ENCODE assay signal across 8 cellular contexts in the genomic region with DNA sequence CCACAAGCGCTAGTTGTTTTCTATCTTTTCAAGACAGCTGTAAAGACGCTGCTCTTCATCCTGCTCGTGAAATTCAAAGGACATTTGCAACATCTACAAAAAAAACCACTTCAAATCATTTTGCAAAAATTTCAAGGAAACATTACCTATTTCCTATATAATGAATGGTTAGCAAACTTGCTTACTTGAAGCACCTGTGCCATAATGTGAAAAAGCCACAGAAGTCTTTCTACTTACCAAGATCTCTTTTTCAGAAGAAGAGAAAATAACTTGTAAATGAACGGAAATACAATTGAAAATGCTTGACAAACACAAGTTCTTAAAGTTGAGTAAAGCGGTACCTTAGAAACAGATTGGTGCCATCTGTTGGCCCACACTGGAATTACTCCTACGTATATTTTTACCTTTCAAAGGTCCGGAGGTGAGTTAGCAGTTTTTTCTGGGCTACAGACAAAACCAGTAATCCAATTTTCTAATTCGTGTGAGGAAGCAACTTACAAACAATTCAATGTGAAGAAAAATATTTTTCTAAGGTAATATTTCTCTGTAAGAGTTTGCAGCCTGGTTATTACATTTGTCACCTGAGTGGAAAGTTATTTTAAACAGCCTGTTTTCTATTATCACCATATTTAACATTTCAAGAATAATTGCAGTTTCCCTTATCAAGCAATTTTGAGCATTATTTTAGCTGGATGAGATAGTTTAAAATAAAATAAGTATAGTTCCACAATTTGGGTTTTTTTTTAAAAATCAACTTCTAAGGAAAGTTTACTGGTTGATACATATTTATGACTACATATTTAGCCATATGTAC. TPM values are rescaled to one million over a fixed set of nuclear protein-coding genes. Genes with fewer than 3 reads are reported as not detected.
DNase-seq lines count a peak whose midpoint lies in the region; ATAC-seq and TF ChIP-seq lines count a peak whose summit lies in the region.

A gene with protein sequence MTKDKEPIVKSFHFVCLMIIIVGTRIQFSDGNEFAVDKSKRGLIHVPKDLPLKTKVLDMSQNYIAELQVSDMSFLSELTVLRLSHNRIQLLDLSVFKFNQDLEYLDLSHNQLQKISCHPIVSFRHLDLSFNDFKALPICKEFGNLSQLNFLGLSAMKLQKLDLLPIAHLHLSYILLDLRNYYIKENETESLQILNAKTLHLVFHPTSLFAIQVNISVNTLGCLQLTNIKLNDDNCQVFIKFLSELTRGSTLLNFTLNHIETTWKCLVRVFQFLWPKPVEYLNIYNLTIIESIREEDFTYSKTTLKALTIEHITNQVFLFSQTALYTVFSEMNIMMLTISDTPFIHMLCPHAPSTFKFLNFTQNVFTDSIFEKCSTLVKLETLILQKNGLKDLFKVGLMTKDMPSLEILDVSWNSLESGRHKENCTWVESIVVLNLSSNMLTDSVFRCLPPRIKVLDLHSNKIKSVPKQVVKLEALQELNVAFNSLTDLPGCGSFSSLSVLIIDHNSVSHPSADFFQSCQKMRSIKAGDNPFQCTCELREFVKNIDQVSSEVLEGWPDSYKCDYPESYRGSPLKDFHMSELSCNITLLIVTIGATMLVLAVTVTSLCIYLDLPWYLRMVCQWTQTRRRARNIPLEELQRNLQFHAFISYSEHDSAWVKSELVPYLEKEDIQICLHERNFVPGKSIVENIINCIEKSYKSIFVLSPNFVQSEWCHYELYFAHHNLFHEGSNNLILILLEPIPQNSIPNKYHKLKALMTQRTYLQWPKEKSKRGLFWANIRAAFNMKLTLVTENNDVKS (minus strand): TSS at position 294 of the 814 bp plus-strand sequence. CDS start 27,344 bp downstream, outside the sequence.

- H3K36me3 ChIP-seq in osteoblast (ENCODE audit: insufficient read depth, low read length) (no peaks in the 10 kb centered on the region), uterus (no peaks in the 10 kb centered on the region)

- intact Hi-C loops in activated T-helper 1 cell treated with anti-CD3 and anti-CD28 coated beads, Interleukin-12 subunit alpha, Interleukin-12 subunit beta, Interleukin-2, Interleukin-4 antibody, amounts not matched to agents 30 ng/mL and 10 ng/mL and 1 ng/mL, durations not matched to agents 14 hours and 24 hours and 36 hours (cut with micrococcal nuclease) = loop anchor here (1.0 to 5.0 kb wide), 14 partner anchors 11 to 964 kb away; a partner anchor contains a TSS
- intact Hi-C loops in uterus (cut with DNase I; ENCODE audit: low total_unique reads) = loop anchor here (10.0 kb wide), 1 partner anchor 632 kb away; no protein-coding TSS in a partner anchor

- H3K4me3 ChIP-seq in fibroblast of pulmonary artery (replicated peaks; ENCODE audit: low read depth, low read length) = peak within 1 kb of the TSS; percentile 46
- H3K4me3 ChIP-seq in osteoblast (ENCODE audit: insufficient read depth, low read length) = peak within 1 kb of the TSS; percentile 60
- peak within 1 kb of the TSS in 1 of 2 donors; percentile 20 for H3K4me3 ChIP-seq in uterus

- peak; percentile 62 for ATAC-seq in HG03439 (IDR thresholded peaks at IDR 0.05; ENCODE audit: unreplicated experiment)

- H2AFZ ChIP-seq in osteoblast (ENCODE audit: low read length) = peak within 1 kb of the TSS; percentile 92

- H3K79me2 ChIP-seq in osteoblast (ENCODE audit: insufficient read depth, low read length) = no peaks in the 10 kb centered on the region

- peak within 1 kb of the TSS; percentile 86 for H3K4me2 ChIP-seq in osteoblast (ENCODE audit: insufficient read depth, low read length)

- no peaks in the 10 kb centered on the region for H3K27me3 ChIP-seq in osteoblast (ENCODE audit: insufficient read depth, low read length)
- no peaks in the 10 kb centered on the region for H3K27me3 ChIP-seq in uterus

- H3K27ac Mint-ChIP-seq in activated T-helper 1 cell treated with anti-CD3 and anti-CD28 coated beads, Interleukin-12 subunit alpha, Interleukin-12 subunit beta, Interleukin-2, Interleukin-4 antibody, amounts not matched to agents 30 ng/mL and 10 ng/mL and 1 ng/mL, durations not matched to agents 14 hours and 24 hours and 36 hours = peak within 1 kb of the TSS; percentile 88

- no peaks in the 10 kb centered on the region for H3K27me3 Mint-ChIP-seq in activated T-helper 1 cell treated with anti-CD3 and anti-CD28 coated beads, Interleukin-12 subunit alpha, Interleukin-12 subunit beta, Interleukin-2, Interleukin-4 antibody, amounts not matched to agents 30 ng/mL and 10 ng/mL and 1 ng/mL, durations not matched to agents 14 hours and 24 hours and 36 hours (ENCODE audit: insufficient read depth)

- H3K27ac ChIP-seq in osteoblast (ENCODE audit: low read depth, low read length) = peak within 1 kb of the TSS; percentile 91
- H3K27ac ChIP-seq in uterus = peak within 1 kb of the TSS; percentile 44 to 84

- H3K9me3 ChIP-seq in osteoblast (ENCODE audit: low read depth, low read length) (no peaks in the 10 kb centered on the region), uterus (no peaks in the 10 kb centered on the region)

- no peaks in the 10 kb centered on the region for H4K20me1 ChIP-seq in osteoblast (ENCODE audit: insufficient read depth, low read length)

- TF ChIP-seq POLR2A in uterus (IDR thresholded peaks at IDR 0.05) = peak in 1 of 2 donors; percentile 10

- DNase-seq in SIG-M5 treated with dmso at 0.1 percent for 504 hours (lab: John Stamatoyannopoulos, UW; ENCODE audit: unreplicated experiment) = peak; percentile 81
- no peak for DNase-seq in SIG-M5 (lab: John Stamatoyannopoulos, UW)
- DNase-seq in OCI-M1 (lab: John Stamatoyannopoulos, UW) = peak; percentile 93
- peak; percentile 65 for DNase-seq in activated T-helper 1 cell treated with anti-CD3 and anti-CD28 coated beads, Interleukin-12 subunit alpha, Interleukin-12 subunit beta, Interleukin-2, Interleukin-4 antibody, amounts not matched to agents 30 ng/mL and 10 ng/mL and 1 ng/mL, durations not matched to agents 14 hours and 24 hours and 36 hours (ENCODE audit: low spot score)
- DNase-seq in fibroblast of pulmonary artery (ENCODE audit: low read depth) = peak; percentile 74
- no peak for DNase-seq in osteoblast (ENCODE audit: insufficient read length, low spot score, missing footprints)
- DNase-seq in uterus = peak in 1 of 2 donors; percentile 59

- H3K4me1 Mint-ChIP-seq in activated T-helper 1 cell treated with anti-CD3 and anti-CD28 coated beads, Interleukin-12 subunit alpha, Interleukin-12 subunit beta, Interleukin-2, Interleukin-4 antibody, amounts not matched to agents 30 ng/mL and 10 ng/mL and 1 ng/mL, durations not matched to agents 14 hours and 24 hours and 36 hours (ENCODE audit: low read depth) = peaks cover 50% of the 10 kb centered on the region

- H3K9me3 Mint-ChIP-seq in activated T-helper 1 cell treated with anti-CD3 and anti-CD28 coated beads, Interleukin-12 subunit alpha, Interleukin-12 subunit beta, Interleukin-2, Interleukin-4 antibody, amounts not matched to agents 30 ng/mL and 10 ng/mL and 1 ng/mL, durations not matched to agents 14 hours and 24 hours and 36 hours = no peaks in the 10 kb centered on the region

- H3K4me3 Mint-ChIP-seq in activated T-helper 1 cell treated with anti-CD3 and anti-CD28 coated beads, Interleukin-12 subunit alpha, Interleukin-12 subunit beta, Interleukin-2, Interleukin-4 antibody, amounts not matched to agents 30 ng/mL and 10 ng/mL and 1 ng/mL, durations not matched to agents 14 hours and 24 hours and 36 hours = peak within 1 kb of the TSS; percentile 88

- H3K36me3 Mint-ChIP-seq in activated T-helper 1 cell treated with anti-CD3 and anti-CD28 coated beads, Interleukin-12 subunit alpha, Interleukin-12 subunit beta, Interleukin-2, Interleukin-4 antibody, amounts not matched to agents 30 ng/mL and 10 ng/mL and 1 ng/mL, durations not matched to agents 14 hours and 24 hours and 36 hours (ENCODE audit: low read depth) = peaks cover 1% of the 10 kb centered on the region

- peaks cover 25% of the 10 kb centered on the region for H3K4me1 ChIP-seq in osteoblast (ENCODE audit: insufficient read depth, low read length)
- peaks cover 0 to 12% of the 10 kb centered on the region in 2 donors for H3K4me1 ChIP-seq in uterus

- TF ChIP-seq CTCF in fibroblast of pulmonary artery (IDR thresholded peaks at IDR 0.05; ENCODE audit: low read length, missing control alignments) = peak; percentile 77
- peak; percentile 76 for TF ChIP-seq CTCF in osteoblast (IDR thresholded peaks at IDR 0.05; ENCODE audit: extremely low read depth, low read depth, low read length)
- TF ChIP-seq CTCF in uterus (IDR thresholded peaks at IDR 0.05) = peak; percentile 52 to 77 (median 70)

RNA-seq across cellular contexts. Expression of the gene that starts here (rescaled TPM):
- 1.3 and 1.7 TPM in 2 replicates for total RNA-seq in activated T-helper 1 cell treated with anti-CD3 and anti-CD28 coated beads, Interleukin-12 subunit alpha, Interleukin-12 subunit beta, Interleukin-2, Interleukin-4 antibody, amounts not matched to agents 30 ng/mL and 10 ng/mL and 1 ng/mL, durations not matched to agents 14 hours and 24 hours and 36 hours
- total RNA-seq in osteoblast (5.1 and 7.4 TPM in 2 replicates), uterus (1 to 10 TPM; 1.5 to 10.0 (median 4.4) TPM)

Comparison
In these comparisons a context has a peak if more than half of its experiments do, and no peak if none do; other contexts are left out.
1. DNase-seq: peak in SIG-M5 treated with dmso at 0.1 percent for 504 hours (single experiment), OCI-M1 (single experiment), activated T-helper 1 cell treated with anti-CD3 and anti-CD28 coated beads, Interleukin-12 subunit alpha, Interleukin-12 subunit beta, Interleukin-2, Interleukin-4 antibody, amounts not matched to agents 30 ng/mL and 10 ng/mL and 1 ng/mL, durations not matched to agents 14 hours and 24 hours and 36 hours (single experiment) and fibroblast of pulmonary artery (single experiment); none in SIG-M5 (single experiment) and osteoblast (single experiment).
2. Peak in every context shown above with its lines, with median percentiles within 50 percentile points of each other: CTCF ChIP-seq.